20 cellular contexts compared by ENCODE assay signal in the genomic region with DNA sequence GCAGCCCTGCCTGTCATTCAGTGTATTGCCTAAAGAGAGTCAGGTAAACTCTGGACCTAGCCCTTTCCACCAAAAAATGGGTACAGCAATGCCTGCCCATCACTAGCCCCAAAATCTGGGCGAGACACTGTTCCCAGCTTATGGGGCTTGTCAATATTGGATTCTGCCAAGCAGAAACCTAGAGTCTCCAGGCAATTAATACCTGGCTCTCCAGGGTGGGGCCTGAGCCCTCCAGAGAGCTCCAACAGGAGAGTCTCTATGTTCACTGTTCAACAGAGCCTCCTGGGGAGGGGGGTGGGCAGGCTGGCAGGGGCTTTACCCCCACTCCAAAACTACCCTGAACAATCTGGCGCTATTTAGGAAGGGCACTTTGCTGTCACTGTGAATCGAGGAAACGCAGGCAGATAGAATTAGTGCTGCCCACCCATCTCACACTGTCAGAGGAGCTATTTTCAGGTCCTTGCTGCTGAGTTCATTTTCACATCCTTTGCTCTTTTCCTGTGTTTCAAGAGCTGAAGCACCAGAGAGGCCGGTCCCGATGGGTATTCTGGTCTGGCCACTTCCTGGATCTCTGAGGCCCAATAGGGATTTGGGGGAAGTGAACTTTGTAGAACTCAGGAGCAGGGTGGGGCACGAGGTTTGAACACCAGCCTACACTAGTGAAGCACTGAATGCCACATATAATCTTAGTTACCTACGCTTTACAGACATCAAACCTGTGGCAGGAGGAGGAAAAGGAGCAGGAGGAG.
DNase-seq lines count a peak whose midpoint lies in the region; ATAC-seq and TF ChIP-seq lines count a peak whose summit lies in the region.
"Had no signal": no experiment of that assay in that cellular context is flagged by ENCODE, and none has a peak within 500 bp of the region (broad histone marks: within the 10 kb centered on the region; RNA-seq: fewer than 3 reads in every experiment).

No MANE protein-coding gene starts in this region.

- no peak overlapping the region for H2BK120ac ChIP-seq in mesenchymal stem cell (ENCODE audit: low read depth, low read length)

- H2AFZ ChIP-seq in MM.1S (ENCODE audit: low read length) (peak overlapping the region; percentile 68), mesenchymal stem cell (ENCODE audit: low read depth, low read length) (no peak overlapping the region)

- H3K14ac ChIP-seq in mesenchymal stem cell (ENCODE audit: low read length in 2 of 2): no peak overlapping the region

- H3K36me3 ChIP-seq in MM.1S (replicated peaks; ENCODE audit: insufficient read depth, low read length): no peaks in the 10 kb centered on the region
- no peaks in the 10 kb centered on the region for H3K36me3 ChIP-seq in mesenchymal stem cell (ENCODE audit: control insufficient read depth in 1 of 2, insufficient read depth in 2 of 2, low read depth in 1 of 2, low read length in 2 of 2)
- H3K36me3 ChIP-seq: HAP-1, SJSA1, tibial artery had no signal

- no peak overlapping the region for H2BK5ac ChIP-seq in mesenchymal stem cell (ENCODE audit: low read depth, low read length, poor library complexity, severe bottlenecking)

- H2AK5ac ChIP-seq in mesenchymal stem cell (ENCODE audit: low read length, severe bottlenecking): no peak overlapping the region

- H3K9ac ChIP-seq in MM.1S (ENCODE audit: low read length): no peak overlapping the region
- no peak overlapping the region for H3K9ac ChIP-seq in mesenchymal stem cell (ENCODE audit: low read length)

- H3K4me1 ChIP-seq in MM.1S (ENCODE audit: low read length) (peaks cover 38% of the 10 kb centered on the region), mesenchymal stem cell (ENCODE audit: control insufficient read depth, insufficient read depth, low read depth, low read length) (peaks cover 13% of the 10 kb centered on the region)
- H3K4me1 ChIP-seq: HAP-1, SJSA1, tibial artery had no signal

- H4K20me1 ChIP-seq in MM.1S (ENCODE audit: insufficient read depth, low read length): no peaks in the 10 kb centered on the region

- no peak overlapping the region for H3K23ac ChIP-seq in mesenchymal stem cell (ENCODE audit: low read length in 2 of 2)

- H3F3A ChIP-seq in MM.1S (ENCODE audit: insufficient read depth, low read length): peaks cover 12% of the 10 kb centered on the region

- no peak overlapping the region for H3K4ac ChIP-seq in mesenchymal stem cell (ENCODE audit: low read depth in 1 of 2, low read length in 2 of 2)

- no peak overlapping the region for H4K91ac ChIP-seq in mesenchymal stem cell (ENCODE audit: low read length)

- DNase-seq in GM12865 (ENCODE audit: low read depth): peak; percentile 63
- peak; percentile 59 for DNase-seq in MM.1S
- peak; percentile 57 for DNase-seq in mesenteric fat pad (ENCODE audit: low spot score)
- no peak for DNase-seq in posterior vena cava (ENCODE audit: low spot score)
- DNase-seq in DMS153 (lab: John Stamatoyannopoulos, UW): no peak
- DNase-seq in mesenchymal stem cell: no peak
- no peak for DNase-seq in DMS79 treated with DMSO at 0.1 percent for 48 hours (lab: John Stamatoyannopoulos, UW)
- DNase-seq: activated CD4-positive, alpha-beta T cell treated with anti-CD3 and anti-CD28 coated beads, Interleukin-2, amount 10 ng/mL, durations not matched to agents 7 days and 5 days; activated T-cell treated with anti-CD3 and anti-CD28 coated beads, Interleukin-2, amount 50 U/mL, for 72 hours; central memory CD4-positive, alpha-beta T cell; effector memory CD4-positive, alpha-beta T cell; GDM1; NCI-H2081; NCI-H524 treated with DMSO at 0.1 percent for 48 hours; PC-3; stimulated activated CD4-positive, alpha-beta T cell treated with anti-CD3 and anti-CD28 coated beads, Interleukin-4, amount 100 ng/mL, for 1 hour had no signal

- no peak overlapping the region for H2BK12ac ChIP-seq in mesenchymal stem cell (ENCODE audit: low read length in 2 of 2)

- TF ChIP-seq CTCF in GM12865 (IDR thresholded peaks at IDR 0.05; ENCODE audit: insufficient read depth, low read depth, low read length, missing control alignments) (no peak), MM.1S (IDR thresholded peaks at IDR 0.05; ENCODE audit: low read length) (no peak)

- H3K4me3 ChIP-seq in GM12865 (ENCODE audit: low read depth, low read length): no peak overlapping the region
- H3K4me3 ChIP-seq in MM.1S (ENCODE audit: low read length): no peak overlapping the region
- no peak overlapping the region for H3K4me3 ChIP-seq in mesenchymal stem cell (ENCODE audit: insufficient read depth in 1 of 2, low read depth in 1 of 2, low read length in 2 of 2)
- H3K4me3 ChIP-seq: HAP-1, SJSA1, tibial artery had no signal

- no peaks in the 10 kb centered on the region for H3K27me3 ChIP-seq in MM.1S (replicated peaks; ENCODE audit: insufficient read depth, low read length)
- peaks cover 60 to 68% of the 10 kb centered on the region in 2 experiments for H3K27me3 ChIP-seq in mesenchymal stem cell (ENCODE audit: control insufficient read depth in 1 of 2, insufficient read depth in 1 of 2, low read length in 2 of 2)

- peak overlapping the region; percentile 64 for H3K4me2 ChIP-seq in MM.1S (ENCODE audit: low read depth, low read length)
- H3K4me2 ChIP-seq in mesenchymal stem cell (ENCODE audit: low read length, poor library complexity, severe bottlenecking): no peak overlapping the region

- peak overlapping the region; percentile 57; the same call in 1 of the 2 replicates for H3K27ac ChIP-seq in MM.1S (ENCODE audit: low read length)
- H3K27ac ChIP-seq in mesenchymal stem cell (ENCODE audit: low read length, poor library complexity, severe bottlenecking): no peak overlapping the region
- H3K27ac ChIP-seq: SJSA1, tibial artery had no signal

- no peaks in the 10 kb centered on the region for H3K9me2 ChIP-seq in MM.1S (replicated peaks; ENCODE audit: insufficient read depth, low read length)

- ATAC-seq in GM19467 (IDR thresholded peaks at IDR 0.05; ENCODE audit: unreplicated experiment): peak; percentile 62
- ATAC-seq: activated T-cell treated with anti-CD3 and anti-CD28 coated beads, Interleukin-2, amount 50 U/mL, for 72 hours; PC-3 had no signal

- H3K9me3 ChIP-seq in MM.1S (replicated peaks; ENCODE audit: insufficient read depth, low read length) (no peaks in the 10 kb centered on the region), mesenchymal stem cell (ENCODE audit: control insufficient read depth, low read length) (no peaks in the 10 kb centered on the region)
- H3K9me3 ChIP-seq: HAP-1, SJSA1, tibial artery had no signal

- WGBS in mesenchymal stem cell: 88% methylated on average over 6 of the region's 8 CpGs

- no peak overlapping the region for H2BK15ac ChIP-seq in mesenchymal stem cell (ENCODE audit: low read depth, poor library complexity, severe bottlenecking)

- no peaks in the 10 kb centered on the region for H3K79me2 ChIP-seq in MM.1S (ENCODE audit: low read length)

- H4K8ac ChIP-seq in mesenchymal stem cell (ENCODE audit: low read length): no peak overlapping the region

- no peak overlapping the region for H3K18ac ChIP-seq in mesenchymal stem cell (ENCODE audit: low read depth in 1 of 2, low read length in 2 of 2)

- H3K79me1 ChIP-seq in mesenchymal stem cell (replicated peaks; ENCODE audit: low read length, poor library complexity, severe bottlenecking): no peaks in the 10 kb centered on the region

- intact Hi-C loops in posterior vena cava (cut with DNase I): no loop called here

Comparison
In these comparisons a context has a peak if more than half of its experiments do, and no peak if none do; other contexts are left out.
1. DNase-seq: peak in GM12865 (single experiment), MM.1S (single experiment) and mesenteric fat pad (single experiment); none in posterior vena cava (single experiment), DMS153 (single experiment), mesenchymal stem cell (single experiment) and DMS79 treated with DMSO at 0.1 percent for 48 hours (single experiment).